1 cellular context compared by ENCODE assay signal in the genomic region with DNA sequence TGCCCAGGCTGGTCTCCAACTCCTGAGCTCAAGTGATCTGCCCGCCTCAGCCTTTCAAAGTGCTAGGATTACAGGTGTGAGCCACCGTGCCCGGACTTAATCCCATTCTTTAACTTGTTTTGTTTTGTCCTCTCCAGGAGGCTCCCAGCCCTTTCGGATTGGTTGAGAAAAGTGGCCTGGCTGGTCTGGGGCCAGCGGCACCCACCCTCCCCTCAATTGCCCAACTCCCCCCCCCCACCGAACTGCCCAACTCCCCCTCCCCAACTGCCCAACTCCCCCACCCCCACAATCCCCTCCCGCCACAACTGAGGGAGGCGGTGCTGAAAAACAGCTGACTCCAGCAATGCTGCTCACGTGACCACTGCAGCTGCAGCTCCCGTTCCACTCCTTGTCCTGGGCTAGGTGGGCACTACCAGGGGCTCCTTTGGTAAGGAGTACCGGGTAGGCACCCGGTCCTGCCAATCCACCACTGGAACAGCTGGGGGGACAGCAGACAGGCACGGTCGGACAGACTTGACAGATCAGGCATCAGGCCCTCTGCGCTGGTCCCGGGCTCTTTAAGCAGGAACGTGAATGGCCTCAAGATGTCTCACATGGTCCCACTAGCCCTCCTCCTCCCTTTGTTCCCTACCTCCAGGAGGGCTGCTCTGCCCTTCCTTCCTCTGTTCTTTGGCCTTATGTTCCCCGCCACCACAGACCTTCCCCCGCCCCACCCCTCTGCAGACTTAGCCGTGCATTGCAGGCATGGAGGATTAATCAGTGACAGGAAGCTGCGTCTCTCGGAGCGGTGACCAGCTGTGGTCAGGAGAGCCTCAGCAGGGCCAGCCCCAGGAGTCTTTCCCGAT.
TF ChIP-seq lines count a peak whose summit lies in the region.

Gene TCN2 (plus strand): TSS at position 720 of the 845 bp plus-strand sequence. CDS start 158 bp downstream, outside the sequence.

TF ChIP-seq in SK-N-SH, 30 proteins besides CTCF, POLR2A, EP300 and RAD21 (continued from another document):
- TF ChIP-seq REST (IDR thresholded peaks at IDR 0.05; ENCODE audit: low read depth, low read length) = 0 out of 2 replicates have a peak, but pooled peaks have one; percentile 29
- no peak for TF ChIP-seq FOSL2 (IDR thresholded peaks at IDR 0.05; ENCODE audit: borderline replicate concordance, low read depth)
- peak; percentile 94 for TF ChIP-seq USF1 (IDR thresholded peaks at IDR 0.05; ENCODE audit: borderline replicate concordance, low read depth)
- TF ChIP-seq ELF1 (IDR thresholded peaks at IDR 0.05) = no peak
- TF ChIP-seq FOXJ3 (CRISPR knock-in tag; IDR thresholded peaks at IDR 0.05) = no peak
- TF ChIP-seq GABPA (IDR thresholded peaks at IDR 0.05; ENCODE audit: low read depth) = no peak
- no peak for TF ChIP-seq NFIC (IDR thresholded peaks at IDR 0.05; ENCODE audit: borderline replicate concordance)
- peak; percentile 67; the same call in 1 of the 2 replicates for TF ChIP-seq MXI1 (IDR thresholded peaks at IDR 0.05; ENCODE audit: low read depth, low read length)
